Comparison of ENCODE assay signal across 1 cellular context in genomic region chr10:26860026-26860541, GRCh38.
TF ChIP-seq lines count a peak whose summit lies in the region.

No MANE protein-coding gene starts in this region.

TF ChIP-seq in K562, 482 proteins besides CTCF, POLR2A, EP300 and RAD21 (continued from another document):
- TF ChIP-seq, protein P1, sequence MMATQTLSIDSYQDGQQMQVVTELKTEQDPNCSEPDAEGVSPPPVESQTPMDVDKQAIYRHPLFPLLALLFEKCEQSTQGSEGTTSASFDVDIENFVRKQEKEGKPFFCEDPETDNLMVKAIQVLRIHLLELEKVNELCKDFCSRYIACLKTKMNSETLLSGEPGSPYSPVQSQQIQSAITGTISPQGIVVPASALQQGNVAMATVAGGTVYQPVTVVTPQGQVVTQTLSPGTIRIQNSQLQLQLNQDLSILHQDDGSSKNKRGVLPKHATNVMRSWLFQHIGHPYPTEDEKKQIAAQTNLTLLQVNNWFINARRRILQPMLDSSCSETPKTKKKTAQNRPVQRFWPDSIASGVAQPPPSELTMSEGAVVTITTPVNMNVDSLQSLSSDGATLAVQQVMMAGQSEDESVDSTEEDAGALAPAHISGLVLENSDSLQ (IDR thresholded peaks at IDR 0.05) = 0 out of 2 replicates have a peak, but pooled peaks have one; percentile 7
- TF ChIP-seq JUND (IDR thresholded peaks at IDR 0.05; ENCODE audit: borderline replicate concordance, low read depth, low read length) = peak; percentile 47; the same call in 1 of the 2 replicates
- TF ChIP-seq JUND (tag; IDR thresholded peaks at IDR 0.05; ENCODE audit: borderline replicate concordance, low read depth, low read length) = no peak
- TF ChIP-seq SMAD3 (CRISPR knock-in tag; conservative IDR thresholded peaks at IDR 0.05) = no peak
- TF ChIP-seq GTF2F1 (IDR thresholded peaks at IDR 0.05; ENCODE audit: low read depth, low read length) = no peak
- TF ChIP-seq, protein P2, sequence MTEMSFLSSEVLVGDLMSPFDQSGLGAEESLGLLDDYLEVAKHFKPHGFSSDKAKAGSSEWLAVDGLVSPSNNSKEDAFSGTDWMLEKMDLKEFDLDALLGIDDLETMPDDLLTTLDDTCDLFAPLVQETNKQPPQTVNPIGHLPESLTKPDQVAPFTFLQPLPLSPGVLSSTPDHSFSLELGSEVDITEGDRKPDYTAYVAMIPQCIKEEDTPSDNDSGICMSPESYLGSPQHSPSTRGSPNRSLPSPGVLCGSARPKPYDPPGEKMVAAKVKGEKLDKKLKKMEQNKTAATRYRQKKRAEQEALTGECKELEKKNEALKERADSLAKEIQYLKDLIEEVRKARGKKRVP (CRISPR knock-in tag; IDR thresholded peaks at IDR 0.05) = no peak
- no peak for TF ChIP-seq RBM17 (IDR thresholded peaks at IDR 0.05; ENCODE audit: borderline replicate concordance, low read depth, low read length)
- no peak for TF ChIP-seq DIDO1 (tag; IDR thresholded peaks at IDR 0.05; ENCODE audit: low read depth)
- TF ChIP-seq GATA2 (CRISPR knock-in tag; IDR thresholded peaks at IDR 0.05) = no peak
- no peak for TF ChIP-seq BRD9 (IDR thresholded peaks at IDR 0.05; ENCODE audit: low read depth, partially characterized antibody)
- no peak for TF ChIP-seq HDAC2 (IDR thresholded peaks at IDR 0.05)
- no peak for TF ChIP-seq SREBF2 (CRISPR knock-in tag; IDR thresholded peaks at IDR 0.05)
- TF ChIP-seq MITF (IDR thresholded peaks at IDR 0.05) = no peak
- TF ChIP-seq ZFP36 (IDR thresholded peaks at IDR 0.05; ENCODE audit: low read depth, low read length, partially characterized antibody) = no peak
- peak; percentile 78; the same call in 1 of the 2 replicates for TF ChIP-seq ILF3 (IDR thresholded peaks at IDR 0.05; ENCODE audit: borderline replicate concordance)
- no peak for TF ChIP-seq CEBPG (CRISPR knock-in tag; IDR thresholded peaks at IDR 0.05)
- TF ChIP-seq CEBPG (tag; conservative IDR thresholded peaks at IDR 0.05 in 1 of 2, IDR thresholded peaks at IDR 0.05 in 1 of 2) = no peak
- TF ChIP-seq CREM (IDR thresholded peaks at IDR 0.05; ENCODE audit: low read depth) = no peak
- TF ChIP-seq SP1 (CRISPR knock-in tag; IDR thresholded peaks at IDR 0.05) = no peak
- TF ChIP-seq ZNF140 (CRISPR knock-in tag; IDR thresholded peaks at IDR 0.05) = no peak
- TF ChIP-seq GABPA (tag; conservative IDR thresholded peaks at IDR 0.05; ENCODE audit: low read depth) = 0 out of 2 replicates have a peak, but pooled peaks have one; percentile 59
- no peak for TF ChIP-seq BCLAF1 (IDR thresholded peaks at IDR 0.05; ENCODE audit: borderline replicate concordance in 1 of 2, control insufficient read depth in 1 of 2, low read depth in 2 of 2, low read length in 1 of 2)
- TF ChIP-seq, protein P3, sequence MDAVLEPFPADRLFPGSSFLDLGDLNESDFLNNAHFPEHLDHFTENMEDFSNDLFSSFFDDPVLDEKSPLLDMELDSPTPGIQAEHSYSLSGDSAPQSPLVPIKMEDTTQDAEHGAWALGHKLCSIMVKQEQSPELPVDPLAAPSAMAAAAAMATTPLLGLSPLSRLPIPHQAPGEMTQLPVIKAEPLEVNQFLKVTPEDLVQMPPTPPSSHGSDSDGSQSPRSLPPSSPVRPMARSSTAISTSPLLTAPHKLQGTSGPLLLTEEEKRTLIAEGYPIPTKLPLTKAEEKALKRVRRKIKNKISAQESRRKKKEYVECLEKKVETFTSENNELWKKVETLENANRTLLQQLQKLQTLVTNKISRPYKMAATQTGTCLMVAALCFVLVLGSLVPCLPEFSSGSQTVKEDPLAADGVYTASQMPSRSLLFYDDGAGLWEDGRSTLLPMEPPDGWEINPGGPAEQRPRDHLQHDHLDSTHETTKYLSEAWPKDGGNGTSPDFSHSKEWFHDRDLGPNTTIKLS (IDR thresholded peaks at IDR 0.05; ENCODE audit: borderline replicate concordance, low read depth) = no peak
- TF ChIP-seq HMG20A (CRISPR knock-in tag; conservative IDR thresholded peaks at IDR 0.05) = no peak
- TF ChIP-seq ZBTB1 (CRISPR knock-in tag; IDR thresholded peaks at IDR 0.05; ENCODE audit: borderline replicate concordance, low read depth) = no peak
- TF ChIP-seq ZBTB7A (IDR thresholded peaks at IDR 0.05; ENCODE audit: borderline replicate concordance, control insufficient read depth, low read depth, low read length) = peak; percentile 78
- TF ChIP-seq, protein P4, sequence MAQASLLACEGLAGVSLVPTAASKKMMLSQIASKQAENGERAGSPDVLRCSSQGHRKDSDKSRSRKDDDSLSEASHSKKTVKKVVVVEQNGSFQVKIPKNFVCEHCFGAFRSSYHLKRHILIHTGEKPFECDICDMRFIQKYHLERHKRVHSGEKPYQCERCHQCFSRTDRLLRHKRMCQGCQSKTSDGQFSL (CRISPR knock-in tag; IDR thresholded peaks at IDR 0.05) = no peak; the same call in 1 of the 2 replicates
- TF ChIP-seq, protein P4 (tag; IDR thresholded peaks at IDR 0.05) = no peak
- no peak for TF ChIP-seq SMC3 (conservative IDR thresholded peaks at IDR 0.05; ENCODE audit: insufficient read depth, low read depth, low read length)
- peak; percentile 24 for TF ChIP-seq HNRNPLL (IDR thresholded peaks at IDR 0.05; ENCODE audit: low read depth, low read length, poor library complexity, severe bottlenecking)
- no peak for TF ChIP-seq TRIM28 (IDR thresholded peaks at IDR 0.05)
- no peak for TF ChIP-seq SNAPC5 (CRISPR knock-in tag; IDR thresholded peaks at IDR 0.05)
- no peak for TF ChIP-seq RB1 (IDR thresholded peaks at IDR 0.05; ENCODE audit: low read depth)
- TF ChIP-seq ZNF780A (CRISPR knock-in tag; IDR thresholded peaks at IDR 0.05) = no peak
- no peak for TF ChIP-seq GMEB1 (CRISPR knock-in tag; IDR thresholded peaks at IDR 0.05)
- TF ChIP-seq GTF2B (IDR thresholded peaks at IDR 0.05; ENCODE audit: extremely low read depth, insufficient read length) = no peak
- TF ChIP-seq CREBBP (IDR thresholded peaks at IDR 0.05; ENCODE audit: low read depth, low read length) = no peak
- TF ChIP-seq, protein P5, sequence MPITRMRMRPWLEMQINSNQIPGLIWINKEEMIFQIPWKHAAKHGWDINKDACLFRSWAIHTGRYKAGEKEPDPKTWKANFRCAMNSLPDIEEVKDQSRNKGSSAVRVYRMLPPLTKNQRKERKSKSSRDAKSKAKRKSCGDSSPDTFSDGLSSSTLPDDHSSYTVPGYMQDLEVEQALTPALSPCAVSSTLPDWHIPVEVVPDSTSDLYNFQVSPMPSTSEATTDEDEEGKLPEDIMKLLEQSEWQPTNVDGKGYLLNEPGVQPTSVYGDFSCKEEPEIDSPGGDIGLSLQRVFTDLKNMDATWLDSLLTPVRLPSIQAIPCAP (CRISPR knock-in tag; IDR thresholded peaks at IDR 0.05; ENCODE audit: borderline replicate concordance) = no peak
- no peak for TF ChIP-seq ZNF124 (CRISPR knock-in tag; IDR thresholded peaks at IDR 0.05)
- no peak for TF ChIP-seq CHCHD3 (CRISPR knock-in tag; IDR thresholded peaks at IDR 0.05)
- no peak for TF ChIP-seq ETV6 (IDR thresholded peaks at IDR 0.05; ENCODE audit: borderline replicate concordance in 1 of 2, low read depth in 2 of 2, low read length in 1 of 2)
- TF ChIP-seq ETV6 (CRISPR knock-in tag; IDR thresholded peaks at IDR 0.05; ENCODE audit: borderline replicate concordance) = no peak
- TF ChIP-seq SNIP1 (IDR thresholded peaks at IDR 0.05; ENCODE audit: low read depth) = peak; percentile 9; the same call in 1 of the 2 replicates
- no peak for TF ChIP-seq RAD51 (IDR thresholded peaks at IDR 0.05; ENCODE audit: borderline replicate concordance, low read depth)
- TF ChIP-seq, protein P6, sequence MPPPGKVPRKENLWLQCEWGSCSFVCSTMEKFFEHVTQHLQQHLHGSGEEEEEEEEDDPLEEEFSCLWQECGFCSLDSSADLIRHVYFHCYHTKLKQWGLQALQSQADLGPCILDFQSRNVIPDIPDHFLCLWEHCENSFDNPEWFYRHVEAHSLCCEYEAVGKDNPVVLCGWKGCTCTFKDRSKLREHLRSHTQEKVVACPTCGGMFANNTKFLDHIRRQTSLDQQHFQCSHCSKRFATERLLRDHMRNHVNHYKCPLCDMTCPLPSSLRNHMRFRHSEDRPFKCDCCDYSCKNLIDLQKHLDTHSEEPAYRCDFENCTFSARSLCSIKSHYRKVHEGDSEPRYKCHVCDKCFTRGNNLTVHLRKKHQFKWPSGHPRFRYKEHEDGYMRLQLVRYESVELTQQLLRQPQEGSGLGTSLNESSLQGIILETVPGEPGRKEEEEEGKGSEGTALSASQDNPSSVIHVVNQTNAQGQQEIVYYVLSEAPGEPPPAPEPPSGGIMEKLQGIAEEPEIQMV (tag; conservative IDR thresholded peaks at IDR 0.05; ENCODE audit: low read depth) = no peak
- no peak for TF ChIP-seq KAT2B (IDR thresholded peaks at IDR 0.05; ENCODE audit: low read depth, low read length)
TF ChIP-seq in K562: peak in this region for 44.
